ENCODE assay signal across 10 cellular contexts in the genomic region with DNA sequence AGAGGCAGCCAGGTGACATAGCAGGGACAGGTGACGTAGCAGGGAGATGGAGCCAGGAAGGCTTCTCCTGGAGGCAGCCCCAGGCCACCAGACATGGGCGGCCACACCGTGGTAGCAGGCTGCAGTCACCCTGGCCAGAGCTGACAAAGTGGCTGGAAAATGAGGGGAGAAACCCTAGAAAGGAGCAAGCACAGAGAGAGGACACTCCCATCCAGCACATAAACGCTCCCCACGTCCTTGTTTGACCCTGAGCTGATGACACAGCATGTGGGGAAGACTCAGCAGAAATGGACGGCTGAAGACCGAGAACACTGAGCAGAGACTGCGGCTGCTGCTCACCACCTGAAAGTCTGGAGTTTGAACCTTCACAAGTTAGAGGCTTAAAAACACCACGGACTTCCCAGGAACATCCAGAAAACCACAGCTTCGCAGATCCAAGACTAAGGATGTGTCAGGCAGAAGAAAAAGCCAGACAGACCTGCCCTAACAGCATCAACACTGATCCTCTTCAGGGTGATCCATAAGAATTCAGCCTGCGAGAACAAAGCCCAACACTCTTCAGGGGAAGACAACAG. TPM values are rescaled to one million over a fixed set of nuclear protein-coding genes. Genes with fewer than 3 reads are reported as not detected.
A peak's percentile ranks its signal among the peaks of the same experiment; 100 is the strongest.
DNase-seq lines count a peak whose midpoint lies in the region; ATAC-seq, FAIRE-seq and TF ChIP-seq lines count a peak whose summit lies in the region.
"Had no signal": no experiment of that assay in that cellular context is flagged by ENCODE, and none has a peak within 500 bp of the region (broad histone marks: within the 10 kb centered on the region; RNA-seq: fewer than 3 reads in every experiment).

No MANE protein-coding gene starts in this region.

- H3K27me3 ChIP-seq in K562 (ENCODE audit: control insufficient read depth in 2 of 2, insufficient read depth in 2 of 2, low read length in 2 of 2) (no peaks in the 10 kb centered on the region), skeletal muscle satellite cell (ENCODE audit: control insufficient read depth, insufficient read depth, low read length) (no peaks in the 10 kb centered on the region)

- peak; percentile 62 for TF ChIP-seq POLR2A in K562 (conservative IDR thresholded peaks at IDR 0.05)

- peak; percentile 90 for FAIRE-seq in K562 (lab: Jason Lieb, UNC)

- H4K20me1 ChIP-seq in K562 (replicated peaks; ENCODE audit: control insufficient read depth, insufficient read depth, low read length) = no peaks in the 10 kb centered on the region

- ATAC-seq in K562 = peak; percentile 98
- ATAC-seq in left ventricle myocardium superior = peak; percentile 82

- H3K4me2 ChIP-seq in K562 (ENCODE audit: insufficient read depth, low read length) (peak overlapping the region; percentile 72; the same call in 1 of the 2 replicates), skeletal muscle satellite cell (ENCODE audit: low read length) (peak overlapping the region; percentile 70)

- no peaks in the 10 kb centered on the region for H3K4me1 Mint-ChIP-seq in endothelial cell (ENCODE audit: unreplicated experiment)
- H3K4me1 Mint-ChIP-seq in activated CD4-positive, alpha-beta T cell treated with anti-CD3 and anti-CD28 coated beads, Interleukin-2, amount 10 ng/mL, durations not matched to agents 7 days and 5 days = no peaks in the 10 kb centered on the region

- H3K36me3 ChIP-seq in K562 (ENCODE audit: control insufficient read depth, insufficient read depth, low read length) (peaks cover 67% of the 10 kb centered on the region), skeletal muscle satellite cell (ENCODE audit: insufficient read depth, low read length) (peaks cover 9% of the 10 kb centered on the region)

- CTCF ChIA-PET in K562 (lab: Yijun Ruan, JAX; ENCODE audit: low intra/inter-chr PET ratio) = interaction anchor here (0.9 to 1.1 kb wide), 2 partner anchors 56 to 62 kb away, joined by 3 read pairs; no protein-coding TSS in a partner anchor
- CTCF ChIA-PET in activated CD4-positive, alpha-beta T cell treated with anti-CD3 and anti-CD28 coated beads, Interleukin-2, amount 10 ng/mL, durations not matched to agents 7 days and 5 days (lab: Charles Lee) = interaction anchor here (1.1 kb wide), 1 partner anchor 16 kb away, joined by 3 read pairs; no protein-coding TSS in a partner anchor

- no TSS peak for BruUV-seq in K562 (replicated peaks; lab: Mats Ljungman, UMichigan)

- TF ChIP-seq CTCF in K562 (IDR thresholded peaks at IDR 0.05 in 2 of 3, conservative IDR thresholded peaks at IDR 0.05 in 1 of 3; ENCODE audit: insufficient read depth in 2 of 3, low read depth in 1 of 3, low read length in 3 of 3) (no peak), endothelial cell (IDR thresholded peaks at IDR 0.05; ENCODE audit: unreplicated experiment) (no peak)

- peak overlapping the region; percentile 88 for H3K27ac ChIP-seq in K562 (ENCODE audit: extremely low read depth, low read depth, low read length)

- DNase-seq in G401 (ENCODE audit: low spot score) = peak; percentile 91
- DNase-seq in K562 (ENCODE audit: extremely low read depth in 1 of 4, low spot score in 3 of 4) = peak; percentile 63 to 86 (median 78)
- no peak for DNase-seq in left ventricle myocardium superior
- DNase-seq in GDM1 (lab: John Stamatoyannopoulos, UW) = no peak
- DNase-seq in endothelial cell (ENCODE audit: low spot score) = no peak
- DNase-seq in stimulated activated naive CD4-positive, alpha-beta T cell treated with Interleukin-2 at 50 U/mL for 16 hours (lab: John Stamatoyannopoulos, UW) = no peak
- DNase-seq in activated CD4-positive, alpha-beta T cell treated with anti-CD3 and anti-CD28 coated beads, Interleukin-2, amount 10 ng/mL, durations not matched to agents 7 days and 5 days = no peak
- DNase-seq: cortex of kidney had no signal

- peak overlapping the region; percentile 82 for H2AFZ ChIP-seq in K562 (ENCODE audit: low read depth, low read length)

- peaks cover 32% of the 10 kb centered on the region for H3K79me2 ChIP-seq in K562 (ENCODE audit: control insufficient read depth, insufficient read depth, low read length)

- H3K4me1 ChIP-seq in K562 (replicated peaks in 1 of 2; ENCODE audit: control insufficient read depth in 2 of 2, insufficient read depth in 2 of 2, low read length in 2 of 2) = peaks cover 16 to 21% of the 10 kb centered on the region in 2 experiments; a peak in 4 of 5 replicates
- H3K4me1 ChIP-seq in skeletal muscle satellite cell (ENCODE audit: control insufficient read depth, insufficient read depth, low read length) = peaks cover 18% of the 10 kb centered on the region

- H3K4me3 Mint-ChIP-seq in endothelial cell (ENCODE audit: unreplicated experiment) = no peak overlapping the region
- no peak overlapping the region for H3K4me3 Mint-ChIP-seq in activated CD4-positive, alpha-beta T cell treated with anti-CD3 and anti-CD28 coated beads, Interleukin-2, amount 10 ng/mL, durations not matched to agents 7 days and 5 days

- peaks cover 23% of the 10 kb centered on the region for H3K36me3 Mint-ChIP-seq in endothelial cell (ENCODE audit: low read depth, unreplicated experiment)
- peaks cover 6% of the 10 kb centered on the region for H3K36me3 Mint-ChIP-seq in activated CD4-positive, alpha-beta T cell treated with anti-CD3 and anti-CD28 coated beads, Interleukin-2, amount 10 ng/mL, durations not matched to agents 7 days and 5 days (ENCODE audit: low read depth)

- POLR2A ChIA-PET in K562 (lab: Yijun Ruan, JAX) = interaction anchor here (0.6 to 1.5 kb wide), 14 partner anchors 9 to 297 kb away, joined by 3 to 14 read pairs (median 4); a partner anchor contains a TSS
- POLR2A ChIA-PET in activated CD4-positive, alpha-beta T cell treated with anti-CD3 and anti-CD28 coated beads, Interleukin-2, amount 10 ng/mL, durations not matched to agents 7 days and 5 days (lab: Charles Lee) = no interaction called here

- H3K9me1 ChIP-seq in K562 (ENCODE audit: control insufficient read depth, insufficient read depth, low read length) = no peaks in the 10 kb centered on the region

- intact Hi-C loops in K562 (cut with micrococcal nuclease) (no loop called here), left ventricle myocardium superior (cut with micrococcal nuclease) (no loop called here)

- no peaks in the 10 kb centered on the region for H3K9me3 Mint-ChIP-seq in endothelial cell (ENCODE audit: unreplicated experiment)
- H3K9me3 Mint-ChIP-seq in activated CD4-positive, alpha-beta T cell treated with anti-CD3 and anti-CD28 coated beads, Interleukin-2, amount 10 ng/mL, durations not matched to agents 7 days and 5 days = no peaks in the 10 kb centered on the region

- no peak for TF ChIP-seq RAD21 in K562 (CRISPR knock-in tag; conservative IDR thresholded peaks at IDR 0.05 in 1 of 2, IDR thresholded peaks at IDR 0.05 in 1 of 2)

- WGBS in K562 (ENCODE audit: insufficient coverage, low coverage, missing lambda C conversion rate) = 20% methylated on average over 11 of the region's 11 CpGs

- H3K27me3 Mint-ChIP-seq in endothelial cell (ENCODE audit: unreplicated experiment) = peaks cover 6% of the 10 kb centered on the region
- H3K27me3 Mint-ChIP-seq in activated CD4-positive, alpha-beta T cell treated with anti-CD3 and anti-CD28 coated beads, Interleukin-2, amount 10 ng/mL, durations not matched to agents 7 days and 5 days = no peaks in the 10 kb centered on the region

- H3K4me3 ChIP-seq in K562 (no peak overlapping the region), skeletal muscle satellite cell (ENCODE audit: low read length) (peak overlapping the region; percentile 20)

- in situ Hi-C loops in G401 (cut with HindIII; ENCODE audit: low sequenced_read_pairs) (loop anchor here (25.0 kb wide), 1 partner anchor 97 kb away; no protein-coding TSS in a partner anchor), K562 (cut with MboI) (no loop called here)

- H3K9me3 ChIP-seq in K562 (replicated peaks; ENCODE audit: control insufficient read depth, insufficient read depth, low read depth, low read length) (peaks cover 3% of the 10 kb centered on the region; the same call in 1 of the 2 replicates), skeletal muscle satellite cell (replicated peaks; ENCODE audit: low read length) (no peaks in the 10 kb centered on the region)

- H3K9ac ChIP-seq in K562 (ENCODE audit: insufficient read depth in 1 of 2, low read depth in 2 of 2, low read length in 2 of 2) (peak overlapping the region; percentile 69 to 89), skeletal muscle satellite cell (ENCODE audit: low read depth, low read length) (peak overlapping the region; percentile 34)

- TF ChIP-seq EP300 in K562 (IDR thresholded peaks at IDR 0.05; ENCODE audit: low read length) = peak; percentile 76

- no peak overlapping the region for H3K27ac Mint-ChIP-seq in endothelial cell (ENCODE audit: unreplicated experiment)
- no peak overlapping the region for H3K27ac Mint-ChIP-seq in activated CD4-positive, alpha-beta T cell treated with anti-CD3 and anti-CD28 coated beads, Interleukin-2, amount 10 ng/mL, durations not matched to agents 7 days and 5 days

RNA-seq across cellular contexts. Expression of a gene that starts 28.7 kb away (rescaled TPM):
- total RNA-seq in G401 (2014; rRNA removed; shearing (Covaris generic)) = not detected in 2 replicates
- 0.30 and 1.00 TPM in 2 replicates for total RNA-seq in K562 (2011; cell fraction: chromatin; rRNA removed; ENCODE audit: low replicate concordance)
- 0.67 and 0.79 TPM in 2 replicates for total RNA-seq in K562 (2011; cell fraction: nucleolus; rRNA removed)
- total RNA-seq in K562 (2011; cell fraction: nucleoplasm; rRNA removed) = 0.59 and 1.1 TPM in 2 replicates
- total RNA-seq in K562 (2014; rRNA removed) (0.24 TPM in 1 of 2 replicates, not detected in the other), K562 (2014; rRNA removed; fragmentation: Illumina TruSeq; extraction: Trizol) (not detected in 2 replicates), K562 (2015; rRNA removed; fragmentation: Illumina TruSeq; extraction: Trizol) (0.14 TPM in 1 of 2 replicates, not detected in the other), K562 (2021) (0.95 and 1.4 TPM in 2 replicates), left ventricle myocardium superior (not detected), endothelial cell (ENCODE audit: unreplicated experiment) (0.33 TPM)
- polyA plus RNA-seq in K562 (2011; rRNA removed) (0.11 TPM in 1 of 2 replicates, not detected in the other), K562 (2014; fragmentation: Illumina TruSeq; extraction: Trizol) (0.11 TPM in 1 of 2 replicates, not detected in the other), K562 (2014; fragmentation: Nextera tagmentation; extraction: Ambion mirVana) (under 1 TPM in 1 of 2 experiments, not detected in 1; 0.04 TPM), K562 (2014; rRNA removed) (0.27 and 0.49 TPM in 2 replicates)
- polyA plus RNA-seq in K562 (2011; cell fraction: cytosol; rRNA removed) = 0.04 and 0.06 TPM in 2 replicates
- 0.60 and 0.70 TPM in 2 replicates for polyA plus RNA-seq in K562 (2011; cell fraction: nucleus; rRNA removed)
- polyA plus RNA-seq in K562 (2012) = 0.36 and 0.51 TPM in 2 replicates
- not detected in 2 replicates for polyA minus RNA-seq in K562 (2011; rRNA and poly(A)+ RNA removed)
- polyA minus RNA-seq in K562 (2011; cell fraction: cytosol; rRNA and poly(A)+ RNA removed) = not detected in 2 replicates
- polyA minus RNA-seq in K562 (2011; cell fraction: nucleus; rRNA and poly(A)+ RNA removed) = 0.13 and 0.22 TPM in 2 replicates
- total RNA-seq in skeletal muscle satellite cell (2012; rRNA removed) = not detected in 2 replicates
- total RNA-seq in activated CD4-positive, alpha-beta T cell treated with anti-CD3 and anti-CD28 coated beads, Interleukin-2, amount 10 ng/mL, durations not matched to agents 7 days and 5 days = under 1 TPM; 0.21 to 0.30 TPM

RNA-seq across cellular contexts. Expression of a gene that starts 29.2 kb away (rescaled TPM):
- 70.5 and 73.2 TPM in 2 replicates for total RNA-seq in G401 (2014; rRNA removed; shearing (Covaris generic))
- 68.2 and 200 TPM in 2 replicates for total RNA-seq in K562 (2011; cell fraction: chromatin; rRNA removed; ENCODE audit: low replicate concordance)
- 95.7 and 111 TPM in 2 replicates for total RNA-seq in K562 (2011; cell fraction: nucleolus; rRNA removed)
- 50.3 and 71.3 TPM in 2 replicates for total RNA-seq in K562 (2011; cell fraction: nucleoplasm; rRNA removed)
- total RNA-seq in K562 (2014; rRNA removed) (46.9 and 58.7 TPM in 2 replicates), K562 (2014; rRNA removed; fragmentation: Illumina TruSeq; extraction: Trizol) (13.3 and 20.4 TPM in 2 replicates), K562 (2015; rRNA removed; fragmentation: Illumina TruSeq; extraction: Trizol) (26.8 and 27.3 TPM in 2 replicates), K562 (2021) (64.2 and 69.1 TPM in 2 replicates), left ventricle myocardium superior (15.9 TPM), endothelial cell (ENCODE audit: unreplicated experiment) (118 TPM)
- polyA plus RNA-seq in K562 (2011; rRNA removed) (27.5 and 39.1 TPM in 2 replicates), K562 (2014; fragmentation: Illumina TruSeq; extraction: Trizol) (26.3 and 33.7 TPM in 2 replicates), K562 (2014; fragmentation: Nextera tagmentation; extraction: Ambion mirVana) (1 to 10 TPM; 2.0 to 3.6 TPM), K562 (2014; rRNA removed) (52.7 and 62.6 TPM in 2 replicates)
- polyA plus RNA-seq in K562 (2011; cell fraction: cytosol; rRNA removed) = 45.8 and 77.2 TPM in 2 replicates
- 28.4 and 56.6 TPM in 2 replicates for polyA plus RNA-seq in K562 (2011; cell fraction: nucleus; rRNA removed)
- 33.6 and 47.2 TPM in 2 replicates for polyA plus RNA-seq in K562 (2012)
- polyA minus RNA-seq in K562 (2011; rRNA and poly(A)+ RNA removed) = 16.7 and 25.1 TPM in 2 replicates
- 39.4 and 45.8 TPM in 2 replicates for polyA minus RNA-seq in K562 (2011; cell fraction: cytosol; rRNA and poly(A)+ RNA removed)
- polyA minus RNA-seq in K562 (2011; cell fraction: nucleus; rRNA and poly(A)+ RNA removed) = 22.2 and 28.8 TPM in 2 replicates
- 27.9 and 36.0 TPM in 2 replicates for total RNA-seq in skeletal muscle satellite cell (2012; rRNA removed)
- total RNA-seq in activated CD4-positive, alpha-beta T cell treated with anti-CD3 and anti-CD28 coated beads, Interleukin-2, amount 10 ng/mL, durations not matched to agents 7 days and 5 days = 10 to 100 TPM; 44.0 to 48.8 TPM

RNA-seq across cellular contexts. Expression of a gene that starts 29.8 kb away (rescaled TPM):
- total RNA-seq in G401 (2014; rRNA removed; shearing (Covaris generic)) = 14.8 and 19.8 TPM in 2 replicates
- total RNA-seq in K562 (2011; cell fraction: chromatin; rRNA removed; ENCODE audit: low replicate concordance) = 42.2 and 91.7 TPM in 2 replicates
- total RNA-seq in K562 (2011; cell fraction: nucleolus; rRNA removed) = 45.0 and 58.9 TPM in 2 replicates
- total RNA-seq in K562 (2011; cell fraction: nucleoplasm; rRNA removed) = 50.4 and 62.3 TPM in 2 replicates
- total RNA-seq in K562 (2014; rRNA removed) (16.9 and 18.4 TPM in 2 replicates), K562 (2014; rRNA removed; fragmentation: Illumina TruSeq; extraction: Trizol) (9.4 and 11.0 TPM in 2 replicates), K562 (2015; rRNA removed; fragmentation: Illumina TruSeq; extraction: Trizol) (7.8 and 8.8 TPM in 2 replicates), K562 (2021) (14.2 and 14.6 TPM in 2 replicates), left ventricle myocardium superior (9.0 TPM), endothelial cell (ENCODE audit: unreplicated experiment) (22.9 TPM)
- polyA plus RNA-seq in K562 (2011; rRNA removed) (26.3 and 30.1 TPM in 2 replicates), K562 (2014; fragmentation: Illumina TruSeq; extraction: Trizol) (12.4 and 14.1 TPM in 2 replicates), K562 (2014; fragmentation: Nextera tagmentation; extraction: Ambion mirVana) (1 to 10 TPM; 5.1 to 6.3 TPM), K562 (2014; rRNA removed) (25.1 and 38.3 TPM in 2 replicates)
- 30.7 and 33.7 TPM in 2 replicates for polyA plus RNA-seq in K562 (2011; cell fraction: cytosol; rRNA removed)
- 51.3 and 73.6 TPM in 2 replicates for polyA plus RNA-seq in K562 (2011; cell fraction: nucleus; rRNA removed)
- polyA plus RNA-seq in K562 (2012) = 22.7 and 27.4 TPM in 2 replicates
- polyA minus RNA-seq in K562 (2011; rRNA and poly(A)+ RNA removed) = 5.0 and 6.4 TPM in 2 replicates
- polyA minus RNA-seq in K562 (2011; cell fraction: cytosol; rRNA and poly(A)+ RNA removed) = 4.3 and 4.9 TPM in 2 replicates
- 9.6 and 11.2 TPM in 2 replicates for polyA minus RNA-seq in K562 (2011; cell fraction: nucleus; rRNA and poly(A)+ RNA removed)
- 8.1 and 8.4 TPM in 2 replicates for total RNA-seq in skeletal muscle satellite cell (2012; rRNA removed)
- total RNA-seq in activated CD4-positive, alpha-beta T cell treated with anti-CD3 and anti-CD28 coated beads, Interleukin-2, amount 10 ng/mL, durations not matched to agents 7 days and 5 days = 10 to 100 TPM; 39.1 to 44.7 TPM

RNA-seq across cellular contexts. Expression of a gene that starts 38.8 kb away (rescaled TPM):
- total RNA-seq in G401 (2014; rRNA removed; shearing (Covaris generic)) = not detected in 2 replicates
- not detected in 2 replicates for total RNA-seq in K562 (2011; cell fraction: chromatin; rRNA removed; ENCODE audit: low replicate concordance)
- total RNA-seq in K562 (2011; cell fraction: nucleolus; rRNA removed) = not detected in 2 replicates
- total RNA-seq in K562 (2011; cell fraction: nucleoplasm; rRNA removed) = not detected in 2 replicates
- total RNA-seq in K562 (2014; rRNA removed) (not detected in 2 replicates), K562 (2014; rRNA removed; fragmentation: Illumina TruSeq; extraction: Trizol) (not detected in 2 replicates), K562 (2015; rRNA removed; fragmentation: Illumina TruSeq; extraction: Trizol) (not detected in 2 replicates), K562 (2021) (not detected in 2 replicates), left ventricle myocardium superior (not detected), endothelial cell (ENCODE audit: unreplicated experiment) (1.8 TPM)
- polyA plus RNA-seq in K562 (2011; rRNA removed) (not detected in 2 replicates), K562 (2014; fragmentation: Illumina TruSeq; extraction: Trizol) (not detected in 2 replicates), K562 (2014; fragmentation: Nextera tagmentation; extraction: Ambion mirVana) (not detected), K562 (2014; rRNA removed) (not detected in 2 replicates)
- not detected in 2 replicates for polyA plus RNA-seq in K562 (2011; cell fraction: cytosol; rRNA removed)
- not detected in 2 replicates for polyA plus RNA-seq in K562 (2011; cell fraction: nucleus; rRNA removed)
- not detected in 2 replicates for polyA plus RNA-seq in K562 (2012)
- polyA minus RNA-seq in K562 (2011; rRNA and poly(A)+ RNA removed) = not detected in 2 replicates
- polyA minus RNA-seq in K562 (2011; cell fraction: cytosol; rRNA and poly(A)+ RNA removed) = not detected in 2 replicates
- not detected in 2 replicates for polyA minus RNA-seq in K562 (2011; cell fraction: nucleus; rRNA and poly(A)+ RNA removed)
- total RNA-seq in skeletal muscle satellite cell (2012; rRNA removed) = not detected in 2 replicates
- not detected for total RNA-seq in activated CD4-positive, alpha-beta T cell treated with anti-CD3 and anti-CD28 coated beads, Interleukin-2, amount 10 ng/mL, durations not matched to agents 7 days and 5 days
- total RNA-seq: T-helper 1 cell treated with Interleukin-12 subunit alpha and Interleukin-12 subunit beta and Interleukin-4 antibody, amounts not matched to agents 30 ng/mL and 1 ng/mL, for 36 hours had no signal

RNA-seq across cellular contexts. Expression of a gene that starts 40.2 kb away (rescaled TPM):
- total RNA-seq in G401 (2014; rRNA removed; shearing (Covaris generic)) = 18.2 and 27.9 TPM in 2 replicates
- total RNA-seq in K562 (2011; cell fraction: chromatin; rRNA removed; ENCODE audit: low replicate concordance) = 22.1 and 75.1 TPM in 2 replicates
- total RNA-seq in K562 (2011; cell fraction: nucleolus; rRNA removed) = 35.8 and 51.2 TPM in 2 replicates
- 21.0 and 26.5 TPM in 2 replicates for total RNA-seq in K562 (2011; cell fraction: nucleoplasm; rRNA removed)
- total RNA-seq in K562 (2014; rRNA removed) (13.1 and 17.0 TPM in 2 replicates), K562 (2014; rRNA removed; fragmentation: Illumina TruSeq; extraction: Trizol) (2.5 and 3.7 TPM in 2 replicates), K562 (2015; rRNA removed; fragmentation: Illumina TruSeq; extraction: Trizol) (3.1 and 3.8 TPM in 2 replicates), K562 (2021) (8.6 and 10.4 TPM in 2 replicates), left ventricle myocardium superior (3.3 TPM), endothelial cell (ENCODE audit: unreplicated experiment) (8.0 TPM)
- polyA plus RNA-seq in K562 (2011; rRNA removed) (12.2 and 19.8 TPM in 2 replicates), K562 (2014; fragmentation: Illumina TruSeq; extraction: Trizol) (3.3 and 5.9 TPM in 2 replicates), K562 (2014; fragmentation: Nextera tagmentation; extraction: Ambion mirVana) (1 to 10 TPM in 1 of 2 experiments, under 1 TPM in 1; 0.75 to 1.2 TPM), K562 (2014; rRNA removed) (10.4 and 16.3 TPM in 2 replicates)
- 11.7 and 16.0 TPM in 2 replicates for polyA plus RNA-seq in K562 (2011; cell fraction: cytosol; rRNA removed)
- polyA plus RNA-seq in K562 (2011; cell fraction: nucleus; rRNA removed) = 98.5 and 118 TPM in 2 replicates
- 9.6 and 10.7 TPM in 2 replicates for polyA plus RNA-seq in K562 (2012)
- polyA minus RNA-seq in K562 (2011; rRNA and poly(A)+ RNA removed) = 3.1 and 5.6 TPM in 2 replicates
- polyA minus RNA-seq in K562 (2011; cell fraction: cytosol; rRNA and poly(A)+ RNA removed) = 10.0 and 10.5 TPM in 2 replicates
- 7.7 and 12.1 TPM in 2 replicates for polyA minus RNA-seq in K562 (2011; cell fraction: nucleus; rRNA and poly(A)+ RNA removed)
- total RNA-seq in skeletal muscle satellite cell (2012; rRNA removed) = 10.4 and 19.4 TPM in 2 replicates
- 10 to 100 TPM in 1 of 2 experiments, 1 to 10 TPM in 1; 7.8 to 11.9 TPM for total RNA-seq in activated CD4-positive, alpha-beta T cell treated with anti-CD3 and anti-CD28 coated beads, Interleukin-2, amount 10 ng/mL, durations not matched to agents 7 days and 5 days

Comparison
In these comparisons a context has a peak if more than half of its experiments do, and no peak if none do; other contexts are left out.
1. DNase-seq: peak in G401 (single experiment) and K562 (4 of 4); none in left ventricle myocardium superior (single experiment), GDM1 (single experiment), endothelial cell (single experiment), stimulated activated naive CD4-positive, alpha-beta T cell treated with Interleukin-2 at 50 U/mL for 16 hours (single experiment) and activated CD4-positive, alpha-beta T cell treated with anti-CD3 and anti-CD28 coated beads, Interleukin-2, amount 10 ng/mL, durations not matched to agents 7 days and 5 days (single experiment).